Comparison of ENCODE assay signal across 1 cellular context in the genomic region with DNA sequence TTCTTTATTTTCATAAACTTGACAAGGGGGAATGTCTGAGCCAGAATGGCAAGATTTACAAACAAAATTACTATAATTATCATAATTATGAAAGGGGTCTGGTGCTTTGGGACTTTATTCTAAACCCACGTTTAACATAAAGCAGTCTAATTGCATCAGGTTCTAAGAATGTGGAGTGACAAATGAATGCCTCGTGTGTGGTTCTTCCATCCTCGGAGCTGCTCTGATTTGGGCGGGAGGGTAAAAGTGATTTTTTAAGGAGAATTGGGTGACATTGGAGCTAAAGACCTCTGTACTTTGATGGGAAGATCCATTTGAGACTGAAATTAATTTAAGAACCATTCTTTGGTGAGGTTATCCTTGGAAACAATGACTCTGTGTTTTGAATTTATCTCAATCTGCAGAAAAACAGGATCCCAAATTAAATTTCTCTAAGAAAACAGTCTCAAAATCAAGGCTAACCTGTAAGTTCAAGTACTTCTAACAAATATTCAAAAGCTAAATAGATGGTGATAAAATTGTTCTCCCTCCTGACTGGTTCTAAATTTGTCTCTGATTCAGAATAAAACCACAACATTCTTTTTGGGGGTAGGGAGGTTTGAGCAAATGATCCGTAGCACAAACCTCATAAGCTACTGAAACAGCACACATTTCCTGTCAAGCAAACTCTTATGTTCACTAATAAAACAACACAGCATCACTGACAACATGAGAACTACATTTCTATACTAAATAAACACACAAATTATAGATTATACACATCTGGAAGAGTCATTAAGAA.
TF ChIP-seq lines count a peak whose summit lies in the region.

No MANE protein-coding gene starts in this region.

TF ChIP-seq in IMR-90, 13 proteins besides CTCF, POLR2A, EP300 and RAD21 (continued from another document):
- TF ChIP-seq CEBPB (IDR thresholded peaks at IDR 0.05; ENCODE audit: low read depth, low read length) (no peak), CHD1 (IDR thresholded peaks at IDR 0.05; ENCODE audit: low read depth, low read length) (no peak), RCOR1 (IDR thresholded peaks at IDR 0.05; ENCODE audit: insufficient replicate concordance, low read length) (no peak), MAZ (IDR thresholded peaks at IDR 0.05; ENCODE audit: borderline replicate concordance, low read depth, low read length) (no peak), NFE2L2 (IDR thresholded peaks at IDR 0.05; ENCODE audit: low read depth, low read length) (no peak)
- TF ChIP-seq, protein P1, sequence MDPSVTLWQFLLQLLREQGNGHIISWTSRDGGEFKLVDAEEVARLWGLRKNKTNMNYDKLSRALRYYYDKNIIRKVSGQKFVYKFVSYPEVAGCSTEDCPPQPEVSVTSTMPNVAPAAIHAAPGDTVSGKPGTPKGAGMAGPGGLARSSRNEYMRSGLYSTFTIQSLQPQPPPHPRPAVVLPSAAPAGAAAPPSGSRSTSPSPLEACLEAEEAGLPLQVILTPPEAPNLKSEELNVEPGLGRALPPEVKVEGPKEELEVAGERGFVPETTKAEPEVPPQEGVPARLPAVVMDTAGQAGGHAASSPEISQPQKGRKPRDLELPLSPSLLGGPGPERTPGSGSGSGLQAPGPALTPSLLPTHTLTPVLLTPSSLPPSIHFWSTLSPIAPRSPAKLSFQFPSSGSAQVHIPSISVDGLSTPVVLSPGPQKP (IDR thresholded peaks at IDR 0.05; ENCODE audit: borderline replicate concordance, low read depth, low read length): no peak
